Comparison of ENCODE assay signal across 17 cellular contexts in genomic region chr19:5335101-5335500, GRCh38.
"Had no signal": no experiment of that assay in that cellular context is flagged by ENCODE, and none has a peak within 500 bp of the region (broad histone marks: within the 10 kb centered on the region; RNA-seq: fewer than 3 reads in every experiment).

No MANE protein-coding gene starts in this region.

- H3K36me3 ChIP-seq: heart right ventricle, lower lobe of right lung, neutrophil, tibial artery, vagina had no signal

- H3K4me3 ChIP-seq: heart right ventricle, lower lobe of right lung, tibial artery, vagina had no signal

- H3K27ac ChIP-seq: epithelial cell of prostate, heart right ventricle, lower lobe of right lung, neutrophil, tibial artery, vagina had no signal

- H3K27me3 ChIP-seq: vagina had no signal

- H3K9me3 Mint-ChIP-seq: activated CD4-positive, alpha-beta memory T cell treated with anti-CD3 and anti-CD28 coated beads for 36 hours; activated naive CD4-positive, alpha-beta T cell treated with anti-CD3 and anti-CD28 coated beads, Interleukin-2, amount 50 U/mL, for 72 hours; activated T-cell treated with anti-CD3 and anti-CD28 coated beads, Interleukin-2, amount 50 U/mL, for 4 hours; stimulated activated effector memory CD8-positive, alpha-beta T cell treated with anti-CD3 and anti-CD28 coated beads, Interleukin-12 subunit alpha, Interleukin-12 subunit beta, amount 100 ng/mL, for 72 hours had no signal

- DNase-seq: activated CD4-positive, alpha-beta memory T cell treated with anti-CD3 and anti-CD28 coated beads for 36 hours; activated CD4-positive, alpha-beta T cell treated with anti-CD3 and anti-CD28 coated beads for 1 hour; activated effector memory CD4-positive, alpha-beta T cell treated with anti-CD3 and anti-CD28 coated beads, Interleukin-2, amount 50 U/mL, for 16 hours; activated T-cell treated with anti-CD3 and anti-CD28 coated beads, Interleukin-2, amount 50 U/mL, for 4 hours; dermis blood vessel endothelial cell; heart right ventricle; left colon; lower lobe of right lung; retina; T-helper 1 cell; T1000; tibial artery had no signal

- H3K27ac Mint-ChIP-seq: activated CD4-positive, alpha-beta memory T cell treated with anti-CD3 and anti-CD28 coated beads for 36 hours; activated naive CD4-positive, alpha-beta T cell treated with anti-CD3 and anti-CD28 coated beads, Interleukin-2, amount 50 U/mL, for 72 hours; stimulated activated effector memory CD8-positive, alpha-beta T cell treated with anti-CD3 and anti-CD28 coated beads, Interleukin-12 subunit alpha, Interleukin-12 subunit beta, amount 100 ng/mL, for 72 hours had no signal

- H3K36me3 Mint-ChIP-seq: activated CD4-positive, alpha-beta memory T cell treated with anti-CD3 and anti-CD28 coated beads for 36 hours; stimulated activated effector memory CD8-positive, alpha-beta T cell treated with anti-CD3 and anti-CD28 coated beads, Interleukin-12 subunit alpha, Interleukin-12 subunit beta, amount 100 ng/mL, for 72 hours had no signal

- H3K4me3 Mint-ChIP-seq: activated CD4-positive, alpha-beta memory T cell treated with anti-CD3 and anti-CD28 coated beads for 36 hours; activated T-cell treated with anti-CD3 and anti-CD28 coated beads, Interleukin-2, amount 50 U/mL, for 4 hours; stimulated activated effector memory CD8-positive, alpha-beta T cell treated with anti-CD3 and anti-CD28 coated beads, Interleukin-12 subunit alpha, Interleukin-12 subunit beta, amount 100 ng/mL, for 72 hours had no signal

- ATAC-seq: activated naive CD4-positive, alpha-beta T cell treated with anti-CD3 and anti-CD28 coated beads, Interleukin-2, amount 50 U/mL, for 72 hours; activated T-cell treated with anti-CD3 and anti-CD28 coated beads, Interleukin-2, amount 50 U/mL, for 4 hours; heart right ventricle; left colon; lower lobe of right lung; stimulated activated effector memory CD8-positive, alpha-beta T cell treated with anti-CD3 and anti-CD28 coated beads, Interleukin-12 subunit alpha, Interleukin-12 subunit beta, amount 100 ng/mL, for 72 hours had no signal

- H3K9me3 ChIP-seq: heart right ventricle, lower lobe of right lung, neutrophil, tibial artery, vagina had no signal
